8 cellular contexts compared by ENCODE assay signal in the genomic region with DNA sequence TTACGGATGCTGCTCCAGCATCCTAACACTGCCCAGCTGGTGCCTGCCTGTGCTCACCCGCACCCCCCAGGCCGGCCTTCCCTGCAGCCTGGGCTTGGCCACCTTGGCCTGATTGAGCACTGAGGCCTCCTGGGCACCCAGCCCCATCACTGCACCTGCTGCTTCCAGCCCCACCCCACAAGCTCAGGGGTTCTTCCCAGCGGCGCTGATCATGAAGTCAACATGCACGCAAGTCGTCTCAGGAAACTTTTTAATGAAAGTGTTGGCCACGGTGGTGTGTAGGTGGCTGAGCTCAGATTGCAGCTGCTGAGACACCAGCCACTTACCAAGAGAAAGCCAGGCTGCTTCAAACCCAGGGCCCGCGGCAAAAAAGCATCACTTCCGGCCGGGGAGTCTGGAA.
DNase-seq lines count a peak whose midpoint lies in the region; ATAC-seq, FAIRE-seq and TF ChIP-seq lines count a peak whose summit lies in the region.
"Not testable (repeated sequence)": the region's sequence is repeated elsewhere in the genome, so short reads cannot be mapped to it uniquely, and the experiment has no call there.

No MANE protein-coding gene starts in this region.

- not testable (repeated sequence) for H3K4me2 ChIP-seq in K562 (ENCODE audit: insufficient read depth, low read length)

- not testable (repeated sequence) for TF ChIP-seq POLR2A in K562 (conservative IDR thresholded peaks at IDR 0.05); sigmoid colon (IDR thresholded peaks at IDR 0.05)

- not testable (repeated sequence) for BruUV-seq in K562 (replicated peaks; lab: Mats Ljungman, UMichigan)

- not testable (repeated sequence) for H3K36me3 ChIP-seq in CD8-positive, alpha-beta memory T cell (ENCODE audit: insufficient read depth, low read length); K562 (ENCODE audit: control insufficient read depth, insufficient read depth, low read length); sigmoid colon

- ATAC-seq in T-cell (replicated peaks in 1 of 4); activated CD4-positive, alpha-beta T cell treated with anti-CD3 and anti-CD28 coated beads for 36 hours; activated CD8-positive, alpha-beta T cell treated with anti-CD3 and anti-CD28 coated beads for 36 hours; K562; natural killer cell: not testable (repeated sequence)

- not testable (repeated sequence) for H3K4me3 ChIP-seq in CD8-positive, alpha-beta memory T cell (ENCODE audit: low read length); K562; sigmoid colon

- not testable (repeated sequence) for FAIRE-seq in K562 (lab: Jason Lieb, UNC)

- in situ Hi-C loops in K562 (cut with MboI): loop anchor here (5.0 to 25.0 kb wide), 3 partner anchors 283 to 1022 kb away; a partner anchor contains a TSS

- intact Hi-C loops in activated CD4-positive, alpha-beta T cell treated with anti-CD3 and anti-CD28 coated beads for 36 hours (cut with DNase I, micrococcal nuclease); activated naive CD4-positive, alpha-beta T cell treated with anti-CD3 and anti-CD28 coated beads for 36 hours (cut with micrococcal nuclease); K562 (cut with micrococcal nuclease); natural killer cell (cut with micrococcal nuclease): not testable (repeated sequence)
- intact Hi-C loops in activated CD8-positive, alpha-beta T cell treated with anti-CD3 and anti-CD28 coated beads for 36 hours (cut with micrococcal nuclease): loop anchor here (5.0 kb wide), 1 partner anchor 88 kb away; no protein-coding TSS in a partner anchor
- intact Hi-C loops in sigmoid colon (cut with DNase I): loop anchor here (5.0 kb wide), 1 partner anchor 128 kb away; no protein-coding TSS in a partner anchor

- TF ChIP-seq CTCF in activated CD8-positive, alpha-beta T cell treated with anti-CD3 and anti-CD28 coated beads for 36 hours (IDR thresholded peaks at IDR 0.05); K562 (IDR thresholded peaks at IDR 0.05 in 2 of 3, conservative IDR thresholded peaks at IDR 0.05 in 1 of 3; ENCODE audit: insufficient read depth in 2 of 3, low read depth in 1 of 3, low read length in 3 of 3); natural killer cell (IDR thresholded peaks at IDR 0.05); sigmoid colon (IDR thresholded peaks at IDR 0.05): not testable (repeated sequence)

- H3K9me3 Mint-ChIP-seq in CD8-positive, alpha-beta memory T cell; T-cell; activated CD4-positive, alpha-beta T cell treated with anti-CD3 and anti-CD28 coated beads for 36 hours (ENCODE audit: low read depth); activated CD8-positive, alpha-beta T cell treated with anti-CD3 and anti-CD28 coated beads for 36 hours; activated naive CD4-positive, alpha-beta T cell treated with anti-CD3 and anti-CD28 coated beads for 36 hours; natural killer cell: not testable (repeated sequence)

- not testable (repeated sequence) for H3K9ac ChIP-seq in K562 (ENCODE audit: insufficient read depth in 1 of 2, low read depth in 2 of 2, low read length in 2 of 2)

- 21% methylated on average over 12 of the region's 12 CpGs for WGBS in K562 (ENCODE audit: insufficient coverage, low coverage, missing lambda C conversion rate)
- WGBS in sigmoid colon, 2 donors: 66 to 77% methylated on average over 11 to 12 of the region's 12 CpGs

- not testable (repeated sequence) for H3K27ac ChIP-seq in CD8-positive, alpha-beta memory T cell (ENCODE audit: low read depth, low read length); K562 (ENCODE audit: extremely low read depth, low read depth, low read length); sigmoid colon

- H3K4me1 ChIP-seq in CD8-positive, alpha-beta memory T cell (ENCODE audit: insufficient read depth, low read length); sigmoid colon: not testable (repeated sequence)
- H3K4me1 ChIP-seq in K562 (replicated peaks in 1 of 2; ENCODE audit: control insufficient read depth in 2 of 2, insufficient read depth in 2 of 2, low read length in 2 of 2): peaks cover 0 to 15% of the 10 kb centered on the region in 2 experiments; a peak in 1 of 5 replicates

- not testable (repeated sequence) for H3K36me3 Mint-ChIP-seq in CD8-positive, alpha-beta memory T cell; T-cell; activated CD4-positive, alpha-beta T cell treated with anti-CD3 and anti-CD28 coated beads for 36 hours (ENCODE audit: low read depth); activated CD8-positive, alpha-beta T cell treated with anti-CD3 and anti-CD28 coated beads for 36 hours (ENCODE audit: low read depth); activated naive CD4-positive, alpha-beta T cell treated with anti-CD3 and anti-CD28 coated beads for 36 hours (ENCODE audit: low read depth); natural killer cell

- not testable (repeated sequence) for H3K27me3 ChIP-seq in CD8-positive, alpha-beta memory T cell (ENCODE audit: insufficient read depth, low read length, poor library complexity, severe bottlenecking); sigmoid colon
- H3K27me3 ChIP-seq in K562 (ENCODE audit: control insufficient read depth in 2 of 2, insufficient read depth in 2 of 2, low read length in 2 of 2): peaks cover 8 to 19% of the 10 kb centered on the region in 2 experiments; a peak in 4 of 5 replicates

- H3K4me1 Mint-ChIP-seq in CD8-positive, alpha-beta memory T cell; T-cell; activated CD4-positive, alpha-beta T cell treated with anti-CD3 and anti-CD28 coated beads for 36 hours; activated CD8-positive, alpha-beta T cell treated with anti-CD3 and anti-CD28 coated beads for 36 hours (ENCODE audit: low read depth); activated naive CD4-positive, alpha-beta T cell treated with anti-CD3 and anti-CD28 coated beads for 36 hours (ENCODE audit: low read depth); natural killer cell: not testable (repeated sequence)

- not testable (repeated sequence) for TF ChIP-seq RAD21 in K562 (CRISPR knock-in tag; conservative IDR thresholded peaks at IDR 0.05 in 1 of 2, IDR thresholded peaks at IDR 0.05 in 1 of 2)

- H4K20me1 ChIP-seq in K562 (replicated peaks; ENCODE audit: control insufficient read depth, insufficient read depth, low read length): not testable (repeated sequence)

- not testable (repeated sequence) for H3K27me3 Mint-ChIP-seq in CD8-positive, alpha-beta memory T cell; T-cell; activated CD4-positive, alpha-beta T cell treated with anti-CD3 and anti-CD28 coated beads for 36 hours; activated CD8-positive, alpha-beta T cell treated with anti-CD3 and anti-CD28 coated beads for 36 hours; activated naive CD4-positive, alpha-beta T cell treated with anti-CD3 and anti-CD28 coated beads for 36 hours (ENCODE audit: low read depth); natural killer cell (ENCODE audit: low read depth in 2 of 2)

- DNase-seq in CD8-positive, alpha-beta memory T cell; T-cell; K562 (ENCODE audit: extremely low read depth in 1 of 4, low spot score in 3 of 4); natural killer cell: not testable (repeated sequence)
- peak; percentile 31 for DNase-seq in activated CD4-positive, alpha-beta T cell treated with anti-CD3 and anti-CD28 coated beads for 36 hours
- DNase-seq in activated CD8-positive, alpha-beta T cell treated with anti-CD3 and anti-CD28 coated beads for 36 hours: peak; percentile 7
- DNase-seq in activated naive CD4-positive, alpha-beta T cell treated with anti-CD3 and anti-CD28 coated beads for 36 hours: peak; percentile 26
- peak; percentile 30 for DNase-seq in sigmoid colon

- H2AFZ ChIP-seq in K562 (ENCODE audit: low read depth, low read length): not testable (repeated sequence)

- peak overlapping the region in 3 of 7 donors; percentile 28 to 34 (median 32) for H3K4me3 Mint-ChIP-seq in CD8-positive, alpha-beta memory T cell
- H3K4me3 Mint-ChIP-seq in T-cell; activated CD4-positive, alpha-beta T cell treated with anti-CD3 and anti-CD28 coated beads for 36 hours; activated CD8-positive, alpha-beta T cell treated with anti-CD3 and anti-CD28 coated beads for 36 hours; activated naive CD4-positive, alpha-beta T cell treated with anti-CD3 and anti-CD28 coated beads for 36 hours: not testable (repeated sequence)
- peak overlapping the region; percentile 37 for H3K4me3 Mint-ChIP-seq in natural killer cell

- peak overlapping the region in 5 of 8 donors; percentile 29 to 90 (median 68) for H3K27ac Mint-ChIP-seq in CD8-positive, alpha-beta memory T cell
- peak overlapping the region; percentile 27 to 52 for H3K27ac Mint-ChIP-seq in T-cell
- not testable (repeated sequence) for H3K27ac Mint-ChIP-seq in activated CD4-positive, alpha-beta T cell treated with anti-CD3 and anti-CD28 coated beads for 36 hours; activated naive CD4-positive, alpha-beta T cell treated with anti-CD3 and anti-CD28 coated beads for 36 hours; natural killer cell
- H3K27ac Mint-ChIP-seq in activated CD8-positive, alpha-beta T cell treated with anti-CD3 and anti-CD28 coated beads for 36 hours: peak overlapping the region; percentile 38

- not testable (repeated sequence) for TF ChIP-seq EP300 in K562 (IDR thresholded peaks at IDR 0.05; ENCODE audit: low read length); sigmoid colon (IDR thresholded peaks at IDR 0.05)

- not testable (repeated sequence) for H3K9me1 ChIP-seq in K562 (ENCODE audit: control insufficient read depth, insufficient read depth, low read length)

- CTCF ChIA-PET in CD8-positive, alpha-beta memory T cell (lab: Charles Lee); T-cell (lab: Charles Lee); activated CD4-positive, alpha-beta T cell treated with anti-CD3 and anti-CD28 coated beads for 36 hours (lab: Charles Lee); activated CD8-positive, alpha-beta T cell treated with anti-CD3 and anti-CD28 coated beads for 36 hours (lab: Charles Lee); activated naive CD4-positive, alpha-beta T cell treated with anti-CD3 and anti-CD28 coated beads for 36 hours (lab: Charles Lee); K562 (lab: Yijun Ruan, JAX; ENCODE audit: low intra/inter-chr PET ratio): not testable (repeated sequence)

- not testable (repeated sequence) for H3K9me3 ChIP-seq in CD8-positive, alpha-beta memory T cell (ENCODE audit: low read length); K562 (replicated peaks; ENCODE audit: control insufficient read depth, insufficient read depth, low read depth, low read length); sigmoid colon

- not testable (repeated sequence) for H3K79me2 ChIP-seq in K562 (ENCODE audit: control insufficient read depth, insufficient read depth, low read length)

- POLR2A ChIA-PET in CD8-positive, alpha-beta memory T cell (lab: Charles Lee); T-cell (lab: Charles Lee); activated CD4-positive, alpha-beta T cell treated with anti-CD3 and anti-CD28 coated beads for 36 hours (lab: Charles Lee); activated CD8-positive, alpha-beta T cell treated with anti-CD3 and anti-CD28 coated beads for 36 hours (lab: Charles Lee); K562 (lab: Yijun Ruan, JAX): not testable (repeated sequence)
